1 cellular context compared by ENCODE assay signal in the genomic region with DNA sequence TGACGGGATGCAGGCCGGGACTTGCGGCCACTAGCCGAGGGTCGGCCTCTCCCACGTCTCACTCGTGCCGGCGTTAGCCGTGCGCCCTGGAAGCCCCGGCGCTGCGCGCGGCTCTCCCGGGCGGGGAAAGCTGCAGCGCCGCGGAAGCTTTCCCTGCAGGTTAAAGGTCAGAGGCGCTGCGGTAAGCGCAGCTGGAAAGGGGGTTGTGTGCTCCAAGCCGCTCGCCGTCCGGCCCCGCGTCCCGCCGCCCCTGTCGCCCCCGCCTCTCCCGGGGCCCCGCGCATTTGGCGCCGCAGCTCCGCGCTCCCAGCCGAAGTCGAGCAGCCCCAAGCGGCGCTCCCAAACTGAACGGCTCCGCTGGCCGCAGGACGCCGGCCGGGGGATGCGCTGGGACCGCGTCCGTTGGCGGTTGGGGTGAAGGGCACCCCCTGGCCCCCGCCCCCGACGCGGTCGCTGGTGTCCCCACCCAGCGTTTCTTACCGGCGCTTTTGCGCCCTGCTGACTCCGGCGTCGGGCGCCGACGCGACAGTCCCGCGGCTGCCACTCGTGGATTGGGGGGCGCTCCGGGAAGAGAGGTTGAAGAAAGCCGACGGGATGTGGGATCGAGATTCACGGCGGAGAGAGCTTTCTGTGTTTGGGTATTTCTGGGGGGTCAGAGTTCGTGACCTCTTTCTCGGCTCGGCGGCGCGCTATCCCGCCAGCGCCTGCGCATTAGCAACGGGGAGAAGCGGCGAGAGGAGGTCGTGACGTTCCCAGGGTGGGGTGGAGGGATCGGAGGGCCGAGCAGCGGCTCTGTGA.
TF ChIP-seq lines count a peak whose summit lies in the region.

A gene (minus strand): TSS at position 719 of the 798 bp plus-strand sequence. CDS start 6,234 bp downstream, outside the sequence.

TF ChIP-seq in IMR-90, 13 proteins besides CTCF, POLR2A, EP300 and RAD21 (continued from another document):
- TF ChIP-seq BHLHE40 (IDR thresholded peaks at IDR 0.05; ENCODE audit: low read depth, low read length) (peak; percentile 47; the same call in 1 of the 2 replicates), MAFK (IDR thresholded peaks at IDR 0.05; ENCODE audit: low read depth, low read length) (no peak), SMC3 (IDR thresholded peaks at IDR 0.05; ENCODE audit: low read depth, low read length) (peak; percentile 48), RCOR1 (IDR thresholded peaks at IDR 0.05; ENCODE audit: insufficient replicate concordance, low read length) (no peak), FOS (IDR thresholded peaks at IDR 0.05; ENCODE audit: low read depth, low read length) (no peak), MXI1 (IDR thresholded peaks at IDR 0.05; ENCODE audit: borderline replicate concordance, low read depth, low read length) (no peak), NFE2L2 (IDR thresholded peaks at IDR 0.05; ENCODE audit: low read depth, low read length) (no peak), CEBPB (IDR thresholded peaks at IDR 0.05; ENCODE audit: low read depth, low read length) (no peak), MAZ (IDR thresholded peaks at IDR 0.05; ENCODE audit: borderline replicate concordance, low read depth, low read length) (peak; percentile 96; the same call in 1 of the 2 replicates)
TF ChIP-seq in IMR-90: peak in this region for 3.
